Comparison of ENCODE assay signal across 1 cellular context in genomic region chr1:26890467-26890796, GRCh38.
A peak's percentile ranks its signal among the peaks of the same experiment; 100 is the strongest.
TF ChIP-seq lines count a peak whose summit lies in the region.

No MANE protein-coding gene starts in this region.

TF ChIP-seq in HepG2, 621 proteins besides CTCF, POLR2A, EP300 and RAD21 (continued from another document):
- TF ChIP-seq ZNF850 (CRISPR knock-in tag; conservative IDR thresholded peaks at IDR 0.05) (0 out of 2 replicates have a peak, but pooled peaks have one; percentile 41), ZBTB8A (CRISPR knock-in tag; IDR thresholded peaks at IDR 0.05; ENCODE audit: borderline replicate concordance, low read depth) (no peak), NFKB2 (CRISPR knock-in tag; IDR thresholded peaks at IDR 0.05; ENCODE audit: borderline replicate concordance) (no peak), ZNF143 (CRISPR knock-in tag; IDR thresholded peaks at IDR 0.05) (no peak), THAP11 (CRISPR knock-in tag; IDR thresholded peaks at IDR 0.05) (no peak), JDP2 (CRISPR knock-in tag; IDR thresholded peaks at IDR 0.05; ENCODE audit: borderline replicate concordance) (no peak), GLI4 (CRISPR knock-in tag; IDR thresholded peaks at IDR 0.05; ENCODE audit: borderline replicate concordance) (0 out of 2 replicates have a peak, but pooled peaks have one; percentile 19), MTA3 (CRISPR knock-in tag; IDR thresholded peaks at IDR 0.05) (no peak), ZNF3 (CRISPR knock-in tag; IDR thresholded peaks at IDR 0.05) (no peak), THAP9 (CRISPR knock-in tag; IDR thresholded peaks at IDR 0.05; ENCODE audit: borderline replicate concordance) (0 out of 2 replicates have a peak, but pooled peaks have one; percentile 5), MYNN (CRISPR knock-in tag; IDR thresholded peaks at IDR 0.05; ENCODE audit: low read depth) (no peak), ZNF558 (CRISPR knock-in tag; IDR thresholded peaks at IDR 0.05; ENCODE audit: borderline replicate concordance) (no peak), SPEN (CRISPR knock-in tag; IDR thresholded peaks at IDR 0.05; ENCODE audit: low read depth) (no peak), FIP1L1 (IDR thresholded peaks at IDR 0.05; ENCODE audit: borderline replicate concordance, insufficient read depth, low read depth, low read length) (no peak), WIZ (CRISPR knock-in tag; IDR thresholded peaks at IDR 0.05) (no peak), ZNF543 (CRISPR knock-in tag; IDR thresholded peaks at IDR 0.05) (no peak), HHEX (CRISPR knock-in tag; IDR thresholded peaks at IDR 0.05) (no peak), AHDC1 (CRISPR knock-in tag; IDR thresholded peaks at IDR 0.05; ENCODE audit: borderline replicate concordance) (no peak), KAT8 (CRISPR knock-in tag; IDR thresholded peaks at IDR 0.05) (no peak), ZNF263 (CRISPR knock-in tag; IDR thresholded peaks at IDR 0.05) (0 out of 2 replicates have a peak, but pooled peaks have one; percentile 2), ZNF878 (CRISPR knock-in tag; IDR thresholded peaks at IDR 0.05) (no peak), SKIL (CRISPR knock-in tag; IDR thresholded peaks at IDR 0.05; ENCODE audit: borderline replicate concordance) (no peak), JUNB (CRISPR knock-in tag; IDR thresholded peaks at IDR 0.05; ENCODE audit: borderline replicate concordance) (no peak), NCOA1 (CRISPR knock-in tag; IDR thresholded peaks at IDR 0.05) (0 out of 2 replicates have a peak, but pooled peaks have one; percentile 6), ZNF672 (CRISPR knock-in tag; IDR thresholded peaks at IDR 0.05) (no peak), ZNF747 (CRISPR knock-in tag; IDR thresholded peaks at IDR 0.05; ENCODE audit: borderline replicate concordance) (no peak), SRSF1 (optimal IDR thresholded peaks at IDR 0.05; ENCODE audit: low read depth, low read length) (no peak), STAG1 (CRISPR knock-in tag; IDR thresholded peaks at IDR 0.05) (no peak), HOXD1 (CRISPR knock-in tag; IDR thresholded peaks at IDR 0.05) (no peak), HNRNPH1 (optimal IDR thresholded peaks at IDR 0.05; ENCODE audit: low read depth, low read length) (no peak)
- TF ChIP-seq, protein P1, sequence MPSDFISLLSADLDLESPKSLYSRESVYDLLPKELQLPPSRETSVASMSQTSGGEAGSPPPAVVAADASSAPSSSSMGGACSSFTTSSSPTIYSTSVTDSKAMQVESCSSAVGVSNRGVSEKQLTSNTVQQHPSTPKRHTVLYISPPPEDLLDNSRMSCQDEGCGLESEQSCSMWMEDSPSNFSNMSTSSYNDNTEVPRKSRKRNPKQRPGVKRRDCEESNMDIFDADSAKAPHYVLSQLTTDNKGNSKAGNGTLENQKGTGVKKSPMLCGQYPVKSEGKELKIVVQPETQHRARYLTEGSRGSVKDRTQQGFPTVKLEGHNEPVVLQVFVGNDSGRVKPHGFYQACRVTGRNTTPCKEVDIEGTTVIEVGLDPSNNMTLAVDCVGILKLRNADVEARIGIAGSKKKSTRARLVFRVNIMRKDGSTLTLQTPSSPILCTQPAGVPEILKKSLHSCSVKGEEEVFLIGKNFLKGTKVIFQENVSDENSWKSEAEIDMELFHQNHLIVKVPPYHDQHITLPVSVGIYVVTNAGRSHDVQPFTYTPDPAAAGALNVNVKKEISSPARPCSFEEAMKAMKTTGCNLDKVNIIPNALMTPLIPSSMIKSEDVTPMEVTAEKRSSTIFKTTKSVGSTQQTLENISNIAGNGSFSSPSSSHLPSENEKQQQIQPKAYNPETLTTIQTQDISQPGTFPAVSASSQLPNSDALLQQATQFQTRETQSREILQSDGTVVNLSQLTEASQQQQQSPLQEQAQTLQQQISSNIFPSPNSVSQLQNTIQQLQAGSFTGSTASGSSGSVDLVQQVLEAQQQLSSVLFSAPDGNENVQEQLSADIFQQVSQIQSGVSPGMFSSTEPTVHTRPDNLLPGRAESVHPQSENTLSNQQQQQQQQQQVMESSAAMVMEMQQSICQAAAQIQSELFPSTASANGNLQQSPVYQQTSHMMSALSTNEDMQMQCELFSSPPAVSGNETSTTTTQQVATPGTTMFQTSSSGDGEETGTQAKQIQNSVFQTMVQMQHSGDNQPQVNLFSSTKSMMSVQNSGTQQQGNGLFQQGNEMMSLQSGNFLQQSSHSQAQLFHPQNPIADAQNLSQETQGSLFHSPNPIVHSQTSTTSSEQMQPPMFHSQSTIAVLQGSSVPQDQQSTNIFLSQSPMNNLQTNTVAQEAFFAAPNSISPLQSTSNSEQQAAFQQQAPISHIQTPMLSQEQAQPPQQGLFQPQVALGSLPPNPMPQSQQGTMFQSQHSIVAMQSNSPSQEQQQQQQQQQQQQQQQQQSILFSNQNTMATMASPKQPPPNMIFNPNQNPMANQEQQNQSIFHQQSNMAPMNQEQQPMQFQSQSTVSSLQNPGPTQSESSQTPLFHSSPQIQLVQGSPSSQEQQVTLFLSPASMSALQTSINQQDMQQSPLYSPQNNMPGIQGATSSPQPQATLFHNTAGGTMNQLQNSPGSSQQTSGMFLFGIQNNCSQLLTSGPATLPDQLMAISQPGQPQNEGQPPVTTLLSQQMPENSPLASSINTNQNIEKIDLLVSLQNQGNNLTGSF (CRISPR knock-in tag; IDR thresholded peaks at IDR 0.05): no peak
